26 cellular contexts compared by ENCODE assay signal in the genomic region with DNA sequence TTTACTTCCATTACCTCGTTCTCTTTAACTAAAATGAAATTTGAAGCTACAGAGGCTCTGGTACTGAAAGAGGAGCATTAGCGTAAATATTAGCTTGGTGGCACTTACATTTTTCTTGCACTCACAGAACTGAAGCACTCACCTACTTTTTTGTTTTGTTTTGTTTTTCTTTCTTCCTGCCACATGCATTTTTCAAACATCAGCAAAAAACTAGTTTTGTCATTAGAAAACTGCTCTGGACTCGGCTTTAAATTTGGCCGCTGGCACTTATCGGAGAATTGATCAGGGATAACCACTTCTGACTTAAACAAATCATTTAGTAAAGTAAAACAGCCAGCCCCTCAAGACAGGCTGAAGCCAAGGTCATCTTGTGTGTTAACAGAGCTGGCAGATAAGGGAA.
A peak's percentile ranks its signal among the peaks of the same experiment; 100 is the strongest.
DNase-seq lines count a peak whose midpoint lies in the region; ATAC-seq and TF ChIP-seq lines count a peak whose summit lies in the region.
"Had no signal": no experiment of that assay in that cellular context is flagged by ENCODE, and none has a peak within 500 bp of the region (broad histone marks: within the 10 kb centered on the region; RNA-seq: fewer than 3 reads in every experiment).

No MANE protein-coding gene starts in this region.

- no peaks in the 10 kb centered on the region for H3K27me3 Mint-ChIP-seq in activated T-cell treated with anti-CD3 and anti-CD28 coated beads, Interleukin-2, amount 50 U/mL, for 72 hours (ENCODE audit: low read depth)
- no peaks in the 10 kb centered on the region for H3K27me3 Mint-ChIP-seq in activated T-cell treated with anti-CD3 and anti-CD28 coated beads, Interleukin-2, amount 50 U/mL, for 4 hours (ENCODE audit: low read depth)
- no peaks in the 10 kb centered on the region for H3K27me3 Mint-ChIP-seq in CD4-positive, alpha-beta T cell
- H3K27me3 Mint-ChIP-seq in activated T-helper 1 cell treated with anti-CD3 and anti-CD28 coated beads, Interleukin-12 subunit alpha, Interleukin-12 subunit beta, Interleukin-2, Interleukin-4 antibody, amounts not matched to agents 30 ng/mL and 10 ng/mL and 1 ng/mL, durations not matched to agents 14 hours and 24 hours and 36 hours (ENCODE audit: insufficient read depth), result peaks cover 1% of the 10 kb centered on the region
- peaks cover 8% of the 10 kb centered on the region for H3K27me3 Mint-ChIP-seq in endothelial cell (ENCODE audit: unreplicated experiment)
- H3K27me3 Mint-ChIP-seq: naive B cell had no signal

- H3K4me1 Mint-ChIP-seq in activated T-cell treated with anti-CD3 and anti-CD28 coated beads, Interleukin-2, amount 50 U/mL, for 72 hours (ENCODE audit: low read depth), result peaks cover 52% of the 10 kb centered on the region
- H3K4me1 Mint-ChIP-seq in activated T-cell treated with anti-CD3 and anti-CD28 coated beads, Interleukin-2, amount 50 U/mL, for 4 hours (ENCODE audit: low read depth), result peaks cover 71% of the 10 kb centered on the region
- H3K4me1 Mint-ChIP-seq in CD4-positive, alpha-beta T cell (ENCODE audit: low read depth), result peaks cover 78% of the 10 kb centered on the region
- H3K4me1 Mint-ChIP-seq in activated T-helper 1 cell treated with anti-CD3 and anti-CD28 coated beads, Interleukin-12 subunit alpha, Interleukin-12 subunit beta, Interleukin-2, Interleukin-4 antibody, amounts not matched to agents 30 ng/mL and 10 ng/mL and 1 ng/mL, durations not matched to agents 14 hours and 24 hours and 36 hours (ENCODE audit: low read depth), result peaks cover 65% of the 10 kb centered on the region
- H3K4me1 Mint-ChIP-seq in endothelial cell (ENCODE audit: unreplicated experiment), result peaks cover 2% of the 10 kb centered on the region
- H3K4me1 Mint-ChIP-seq: mesothelial cell of epicardium had no signal

- intact Hi-C loops in CD4-positive, alpha-beta T cell (cut with DNase I, micrococcal nuclease), result loop anchor here (5.0 kb wide), 3 partner anchors 63 to 483 kb away; no protein-coding TSS in a partner anchor
- intact Hi-C loops in activated T-helper 1 cell treated with anti-CD3 and anti-CD28 coated beads, Interleukin-12 subunit alpha, Interleukin-12 subunit beta, Interleukin-2, Interleukin-4 antibody, amounts not matched to agents 30 ng/mL and 10 ng/mL and 1 ng/mL, durations not matched to agents 14 hours and 24 hours and 36 hours (cut with micrococcal nuclease), result loop anchor here (5.0 kb wide), 1 partner anchor 288 kb away; no protein-coding TSS in a partner anchor
- intact Hi-C loops in tibial artery (cut with DNase I; ENCODE audit: low total_unique reads), result no loop called here

- no peak overlapping the region for H3K4me3 ChIP-seq in tibial artery
- H3K4me3 ChIP-seq: adrenal gland; BLaER1 treated with 17β-estradiol and CSF1 and Interleukin-3, amounts not matched to agents 10 nM and 100 nM; body of pancreas; skin epidermis; upper lobe of left lung had no signal

- peaks cover 11 to 20% of the 10 kb centered on the region in 2 donors for H3K9me3 Mint-ChIP-seq in activated T-cell treated with anti-CD3 and anti-CD28 coated beads, Interleukin-2, amount 50 U/mL, for 72 hours
- peaks cover 9% of the 10 kb centered on the region for H3K9me3 Mint-ChIP-seq in activated T-cell treated with anti-CD3 and anti-CD28 coated beads, Interleukin-2, amount 50 U/mL, for 4 hours
- H3K9me3 Mint-ChIP-seq in CD4-positive, alpha-beta T cell, result no peaks in the 10 kb centered on the region
- peaks cover 20% of the 10 kb centered on the region for H3K9me3 Mint-ChIP-seq in activated T-helper 1 cell treated with anti-CD3 and anti-CD28 coated beads, Interleukin-12 subunit alpha, Interleukin-12 subunit beta, Interleukin-2, Interleukin-4 antibody, amounts not matched to agents 30 ng/mL and 10 ng/mL and 1 ng/mL, durations not matched to agents 14 hours and 24 hours and 36 hours
- peaks cover 4% of the 10 kb centered on the region for H3K9me3 Mint-ChIP-seq in endothelial cell (ENCODE audit: unreplicated experiment)

- peak overlapping the region; percentile 29 for H3K27ac Mint-ChIP-seq in activated T-cell treated with anti-CD3 and anti-CD28 coated beads, Interleukin-2, amount 50 U/mL, for 72 hours
- H3K27ac Mint-ChIP-seq in CD4-positive, alpha-beta T cell, result peak overlapping the region; percentile 95
- peak overlapping the region; percentile 97 for H3K27ac Mint-ChIP-seq in activated T-helper 1 cell treated with anti-CD3 and anti-CD28 coated beads, Interleukin-12 subunit alpha, Interleukin-12 subunit beta, Interleukin-2, Interleukin-4 antibody, amounts not matched to agents 30 ng/mL and 10 ng/mL and 1 ng/mL, durations not matched to agents 14 hours and 24 hours and 36 hours
- no peak overlapping the region for H3K27ac Mint-ChIP-seq in endothelial cell (ENCODE audit: unreplicated experiment)
- H3K27ac Mint-ChIP-seq: mesothelial cell of epicardium had no signal

- TF ChIP-seq CTCF in CD4-positive, alpha-beta T cell (IDR thresholded peaks at IDR 0.05), result no peak
- TF ChIP-seq CTCF in endothelial cell (IDR thresholded peaks at IDR 0.05; ENCODE audit: unreplicated experiment), result no peak
- no peak for TF ChIP-seq CTCF in tibial artery (IDR thresholded peaks at IDR 0.05)

- DNase-seq in activated T-cell treated with anti-CD3 and anti-CD28 coated beads, Interleukin-2, amount 50 U/mL, for 72 hours, result no peak
- no peak for DNase-seq in activated T-cell treated with anti-CD3 and anti-CD28 coated beads, Interleukin-2, amount 50 U/mL, for 4 hours
- DNase-seq in CD4-positive, alpha-beta T cell, result no peak
- DNase-seq in activated T-helper 1 cell treated with anti-CD3 and anti-CD28 coated beads, Interleukin-12 subunit alpha, Interleukin-12 subunit beta, Interleukin-2, Interleukin-4 antibody, amounts not matched to agents 30 ng/mL and 10 ng/mL and 1 ng/mL, durations not matched to agents 14 hours and 24 hours and 36 hours (ENCODE audit: low spot score), result no peak
- no peak for DNase-seq in endothelial cell (ENCODE audit: low spot score)
- no peak for DNase-seq in effector CD4-positive, alpha-beta T cell
- DNase-seq in stimulated activated CD8-positive, alpha-beta memory T cell treated with anti-CD3 and anti-CD28 coated beads, Interleukin-4, amount 100 ng/mL, for 48 hours, result no peak
- DNase-seq in tibial artery, result no peak
- DNase-seq: activated CD4-positive, CD25-positive, alpha-beta regulatory T cell; activated T-cell treated with anti-CD3 and anti-CD28 coated beads, Interleukin-2, amount 50 U/mL, for 48 hours; adrenal gland; body of pancreas; cerebellar nuclear complex; MM.1S; naive B cell; NCI-H2029; NCI-H524 treated with DMSO at 0.1 percent for 48 hours; SHP77 treated with DMSO at 0.1 percent for 48 hours; substantia nigra; upper lobe of left lung had no signal

- H3K4me3 Mint-ChIP-seq in activated T-cell treated with anti-CD3 and anti-CD28 coated beads, Interleukin-2, amount 50 U/mL, for 72 hours, result peak overlapping the region in 1 of 2 donors; percentile 36
- no peak overlapping the region for H3K4me3 Mint-ChIP-seq in activated T-cell treated with anti-CD3 and anti-CD28 coated beads, Interleukin-2, amount 50 U/mL, for 4 hours
- H3K4me3 Mint-ChIP-seq in CD4-positive, alpha-beta T cell, result no peak overlapping the region
- peak overlapping the region; percentile 16 for H3K4me3 Mint-ChIP-seq in activated T-helper 1 cell treated with anti-CD3 and anti-CD28 coated beads, Interleukin-12 subunit alpha, Interleukin-12 subunit beta, Interleukin-2, Interleukin-4 antibody, amounts not matched to agents 30 ng/mL and 10 ng/mL and 1 ng/mL, durations not matched to agents 14 hours and 24 hours and 36 hours
- H3K4me3 Mint-ChIP-seq in endothelial cell (ENCODE audit: unreplicated experiment), result peak overlapping the region; percentile 43
- H3K4me3 Mint-ChIP-seq: mesothelial cell of epicardium had no signal

- H3K27me3 ChIP-seq in CD4-positive, alpha-beta T cell (ENCODE audit: control insufficient read depth, insufficient read depth, low read length), result no peaks in the 10 kb centered on the region
- H3K27me3 ChIP-seq in tibial artery, result no peaks in the 10 kb centered on the region
- H3K27me3 ChIP-seq: adrenal gland; BLaER1 treated with 17β-estradiol and CSF1 and Interleukin-3, amounts not matched to agents 10 nM and 100 nM; body of pancreas; upper lobe of left lung had no signal

- H3K36me3 Mint-ChIP-seq in activated T-cell treated with anti-CD3 and anti-CD28 coated beads, Interleukin-2, amount 50 U/mL, for 72 hours (ENCODE audit: insufficient read depth in 2 of 2), result peaks cover 42 to 66% of the 10 kb centered on the region in 2 donors
- peaks cover 48% of the 10 kb centered on the region for H3K36me3 Mint-ChIP-seq in activated T-cell treated with anti-CD3 and anti-CD28 coated beads, Interleukin-2, amount 50 U/mL, for 4 hours (ENCODE audit: insufficient read depth)
- peaks cover 67% of the 10 kb centered on the region for H3K36me3 Mint-ChIP-seq in CD4-positive, alpha-beta T cell (ENCODE audit: low read depth)
- peaks cover 75% of the 10 kb centered on the region for H3K36me3 Mint-ChIP-seq in activated T-helper 1 cell treated with anti-CD3 and anti-CD28 coated beads, Interleukin-12 subunit alpha, Interleukin-12 subunit beta, Interleukin-2, Interleukin-4 antibody, amounts not matched to agents 30 ng/mL and 10 ng/mL and 1 ng/mL, durations not matched to agents 14 hours and 24 hours and 36 hours (ENCODE audit: low read depth)
- H3K36me3 Mint-ChIP-seq in endothelial cell (ENCODE audit: low read depth, unreplicated experiment), result peaks cover 44% of the 10 kb centered on the region
- H3K36me3 Mint-ChIP-seq: mesothelial cell of epicardium had no signal

- POLR2A ChIA-PET in CD4-positive, alpha-beta T cell (lab: Charles Lee), result interaction anchor here (1.4 kb wide), 1 partner anchor 290 kb away, joined by 3 read pairs; no protein-coding TSS in a partner anchor

- H3K4me1 ChIP-seq in tibial artery, result no peaks in the 10 kb centered on the region
- H3K4me1 ChIP-seq: adrenal gland, body of pancreas, upper lobe of left lung had no signal

- H3K9me3 ChIP-seq in CD4-positive, alpha-beta T cell (ENCODE audit: control insufficient read depth, low read length), result no peaks in the 10 kb centered on the region
- no peaks in the 10 kb centered on the region for H3K9me3 ChIP-seq in tibial artery

- CTCF ChIA-PET in CD4-positive, alpha-beta T cell (lab: Charles Lee), result no interaction called here

- H3K36me3 ChIP-seq in tibial artery, result peaks cover 0 to 32% (median 14%) of the 10 kb centered on the region in 3 donors

- ATAC-seq in activated T-cell treated with anti-CD3 and anti-CD28 coated beads, Interleukin-2, amount 50 U/mL, for 72 hours (replicated peaks in 1 of 2), result no peak
- no peak for ATAC-seq in activated T-cell treated with anti-CD3 and anti-CD28 coated beads, Interleukin-2, amount 50 U/mL, for 4 hours
- no peak for ATAC-seq in CD4-positive, alpha-beta T cell (ENCODE audit: poor library complexity)
- ATAC-seq: body of pancreas, HCT116 had no signal

- no peak overlapping the region for H3K27ac ChIP-seq in CD4-positive, alpha-beta T cell (ENCODE audit: low read depth, low read length)
- H3K27ac ChIP-seq in tibial artery, result no peak overlapping the region
- H3K27ac ChIP-seq: adrenal gland; BLaER1 treated with 17β-estradiol and CSF1 and Interleukin-3, amounts not matched to agents 10 nM and 100 nM; body of pancreas; epithelial cell of prostate; KMS-11; upper lobe of left lung had no signal

Comparison
In these comparisons a context has a peak if more than half of its experiments do, and no peak if none do; other contexts are left out.
1. H3K4me3 Mint-ChIP-seq: peak in activated T-helper 1 cell treated with anti-CD3 and anti-CD28 coated beads, Interleukin-12 subunit alpha, Interleukin-12 subunit beta, Interleukin-2, Interleukin-4 antibody, amounts not matched to agents 30 ng/mL and 10 ng/mL and 1 ng/mL, durations not matched to agents 14 hours and 24 hours and 36 hours (single experiment) and endothelial cell (single experiment); none in activated T-cell treated with anti-CD3 and anti-CD28 coated beads, Interleukin-2, amount 50 U/mL, for 4 hours (single experiment) and CD4-positive, alpha-beta T cell (single experiment).